Comparison of ENCODE assay signal across 9 cellular contexts in the genomic region with DNA sequence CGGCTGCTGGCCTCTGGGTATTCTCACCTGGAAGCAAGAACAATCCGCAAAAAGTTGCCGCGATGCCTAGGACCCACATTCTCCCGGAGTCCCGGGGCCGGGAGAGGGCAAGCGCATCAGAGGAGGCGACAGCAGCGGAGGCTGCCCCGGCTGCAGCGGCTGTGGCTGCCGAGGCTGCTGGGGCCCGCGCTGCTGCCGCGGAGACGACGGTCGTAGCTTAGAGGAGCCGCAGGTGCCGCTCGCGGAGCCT. TPM values are rescaled to one million over a fixed set of nuclear protein-coding genes. Genes with fewer than 3 reads are reported as not detected.
DNase-seq lines count a peak whose midpoint lies in the region; ATAC-seq, FAIRE-seq and TF ChIP-seq lines count a peak whose summit lies in the region.
"Had no signal": no experiment of that assay in that cellular context is flagged by ENCODE, and none has a peak within 500 bp of the region (broad histone marks: within the 10 kb centered on the region; RNA-seq: fewer than 3 reads in every experiment).

No MANE protein-coding gene starts in this region.

- in situ Hi-C loops in Panc1 (cut with HindIII; ENCODE audit: low pct_unique_long_range_greater_than_20kb, low sequenced_read_pairs) = no loop called here

- FAIRE-seq in pancreas (lab: Jason Lieb, UNC) = no peak

- TF ChIP-seq POLR2A in gastroesophageal sphincter (IDR thresholded peaks at IDR 0.05) = no peak

- H3K27ac ChIP-seq in Panc1 (ENCODE audit: low read length) (no peak overlapping the region), gastroesophageal sphincter (no peak overlapping the region), pancreas (peak overlapping the region in 2 of 4 donors; percentile 68 to 69)

- no TSS peak for BruUV-seq in Panc1 (replicated peaks; lab: Mats Ljungman, UMichigan)

- TF ChIP-seq EP300 in gastroesophageal sphincter (IDR thresholded peaks at IDR 0.05) = no peak

- H3K36me3 ChIP-seq in Panc1 (ENCODE audit: control insufficient read depth, insufficient read depth, low read length) (no peaks in the 10 kb centered on the region), gastroesophageal sphincter (no peaks in the 10 kb centered on the region), pancreas (no peaks in the 10 kb centered on the region)

- H3K4me1 ChIP-seq in Panc1 (ENCODE audit: control insufficient read depth, insufficient read depth, low read length) (peaks cover 6% of the 10 kb centered on the region), gastroesophageal sphincter (peaks cover 0 to 35% (median 25%) of the 10 kb centered on the region in 3 donors), pancreas (peaks cover 0 to 4% (median 0%) of the 10 kb centered on the region in 3 donors)

- DNase-seq in GM03348 (ENCODE audit: low spot score) = peak; percentile 49
- DNase-seq in Panc1 (ENCODE audit: low read depth, low spot score) = no peak
- DNase-seq in pancreas = peak in 2 of 6 donors; percentile 75 to 77
- DNase-seq in activated CD4-positive, alpha-beta T cell treated with anti-CD3 and anti-CD28 coated beads for 1 hour = no peak
- DNase-seq: activated CD8-positive, alpha-beta T cell treated with anti-CD3 and anti-CD28 coated beads for 36 hours had no signal

- H3K27me3 ChIP-seq in Panc1 (ENCODE audit: control insufficient read depth, insufficient read depth, low read length) (peaks cover 46% of the 10 kb centered on the region), gastroesophageal sphincter (peaks cover 57% of the 10 kb centered on the region), pancreas (peaks cover 0 to 7% (median 0%) of the 10 kb centered on the region in 4 donors)

- POLR2A ChIA-PET in Panc1 (lab: Charles Lee) = no interaction called here

- CTCF ChIA-PET in Panc1 (lab: Charles Lee) = interaction anchor here (0.8 kb wide), 1 partner anchor 24 kb away, joined by 4 read pairs; no protein-coding TSS in a partner anchor

- ATAC-seq in Panc1 = peak; percentile 69
- no peak for ATAC-seq in gastroesophageal sphincter
- peak; percentile 61 to 78 (median 72) for ATAC-seq in pancreas
- ATAC-seq in HG03159 (IDR thresholded peaks at IDR 0.05; ENCODE audit: unreplicated experiment) = no peak
- no peak for ATAC-seq in GM21367 (IDR thresholded peaks at IDR 0.05; ENCODE audit: unreplicated experiment)
- ATAC-seq in HG03378 (IDR thresholded peaks at IDR 0.05; ENCODE audit: unreplicated experiment) = no peak
- ATAC-seq: activated CD8-positive, alpha-beta T cell treated with anti-CD3 and anti-CD28 coated beads for 36 hours had no signal

- H3K4me3 ChIP-seq in Panc1 (ENCODE audit: low read depth in 2 of 2, low read length in 2 of 2) = peak overlapping the region; percentile 32 to 48
- peak overlapping the region; percentile 34 to 56 for H3K4me3 ChIP-seq in gastroesophageal sphincter
- H3K4me3 ChIP-seq in pancreas = peak overlapping the region; percentile 43 to 68 (median 52)

- no peaks in the 10 kb centered on the region for H3K9me3 ChIP-seq in Panc1 (ENCODE audit: control insufficient read depth, insufficient read depth, low read depth, low read length)
- no peaks in the 10 kb centered on the region for H3K9me3 ChIP-seq in gastroesophageal sphincter
- no peaks in the 10 kb centered on the region for H3K9me3 ChIP-seq in pancreas

- intact Hi-C loops in Panc1 (cut with micrococcal nuclease; ENCODE audit: unreplicated experiment) (loop anchor here (5.0 to 10.0 kb wide), 3 partner anchors 122 to 1175 kb away; no protein-coding TSS in a partner anchor), pancreas (cut with DNase I) (no loop called here)

- WGBS in gastroesophageal sphincter (ENCODE audit: low coverage in 1 of 2), 2 donors = no CpG with 5 or more reads among the region's 24 CpGs
- 0% methylated on average over 14 to 24 of the region's 24 CpGs for WGBS in pancreas, 2 donors

- TF ChIP-seq CTCF in Panc1 (IDR thresholded peaks at IDR 0.05) (no peak), gastroesophageal sphincter (IDR thresholded peaks at IDR 0.05) (no peak), pancreas (IDR thresholded peaks at IDR 0.05) (no peak)

RNA-seq across cellular contexts. Expression of a gene that starts 0.2 kb away (rescaled TPM):
- total RNA-seq in Panc1 (2021; ENCODE audit: unreplicated experiment) (0.21 TPM), gastroesophageal sphincter (1 to 10 TPM in 2 of 4 donors, under 1 TPM in 1, not detected in 1; 0.62 to 4.2 (median 1.1) TPM), pancreas (10 to 100 TPM in 2 of 6 donors, 1 to 10 TPM in 4; 1.1 to 20.5 (median 3.4) TPM)
- polyA plus RNA-seq in Panc1 (2012; ENCODE audit: insufficient read length) = not detected
- 1 to 10 TPM; 3.8 to 5.0 TPM for polyA plus RNA-seq in pancreas
- total RNA-seq: activated CD8-positive, alpha-beta T cell treated with anti-CD3 and anti-CD28 coated beads for 36 hours had no signal

Comparison
In these comparisons a context has a peak if more than half of its experiments do, and no peak if none do; other contexts are left out.
1. ATAC-seq: peak in Panc1 (single experiment) and pancreas (4 of 4); none in gastroesophageal sphincter (single experiment), HG03159 (single experiment), GM21367 (single experiment) and HG03378 (single experiment).
2. Peak in every context shown above with its lines, with median percentiles within 50 percentile points of each other: H3K4me3 ChIP-seq.